Comparison of ENCODE assay signal across 11 cellular contexts in the genomic region with DNA sequence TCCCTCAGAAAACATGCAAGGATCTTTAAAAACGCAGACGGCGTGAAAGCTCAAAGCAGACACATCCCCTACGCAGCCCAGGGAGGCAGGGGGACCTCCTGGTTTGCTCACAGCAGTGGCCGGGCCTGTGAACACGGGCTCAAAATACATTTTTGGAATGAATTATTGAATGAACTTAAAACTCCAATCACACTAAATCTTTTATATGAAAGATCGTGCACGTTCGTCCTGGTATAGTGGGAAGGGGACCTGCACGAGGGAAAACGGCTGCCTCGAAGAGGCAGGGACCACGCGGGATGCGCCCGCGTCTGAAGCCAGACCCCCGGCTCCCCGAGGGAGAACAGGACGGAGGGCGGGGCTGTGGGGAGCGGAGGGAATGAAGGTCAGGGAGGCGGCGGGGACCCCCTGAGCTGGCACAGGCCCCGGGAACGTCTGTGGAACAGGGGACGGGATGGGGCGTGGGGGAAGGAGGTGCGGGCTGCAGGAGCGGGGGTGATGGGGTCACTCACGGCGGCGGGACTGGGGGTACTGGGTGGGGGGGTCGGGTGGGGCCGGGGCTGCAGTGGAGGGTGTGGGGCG. TPM values are rescaled to one million over a fixed set of nuclear protein-coding genes. Genes with fewer than 3 reads are reported as not detected.
A peak's percentile ranks its signal among the peaks of the same experiment; 100 is the strongest.
DNase-seq lines count a peak whose midpoint lies in the region; ATAC-seq and TF ChIP-seq lines count a peak whose summit lies in the region.
"Had no signal": no experiment of that assay in that cellular context is flagged by ENCODE, and none has a peak within 500 bp of the region (broad histone marks: within the 10 kb centered on the region; RNA-seq: fewer than 3 reads in every experiment).

No MANE protein-coding gene starts in this region.

- H3K4me1 ChIP-seq in mesendoderm (ENCODE audit: control insufficient read depth, low read depth, low read length) (no peaks in the 10 kb centered on the region), upper lobe of left lung (peaks cover 7 to 19% (median 10%) of the 10 kb centered on the region in 4 donors)

- peak overlapping the region; percentile 64 for H3K56ac ChIP-seq in mesendoderm (ENCODE audit: low read length)

- H3K79me2 ChIP-seq in mesendoderm (ENCODE audit: control insufficient read depth, insufficient read depth, low read length): no peaks in the 10 kb centered on the region

- ATAC-seq in upper lobe of left lung (ENCODE audit: low FRiP score in 2 of 2): peak in 1 of 2 donors; percentile 16
- no peak for ATAC-seq in GM19324 (IDR thresholded peaks at IDR 0.05; ENCODE audit: low FRiP score, unreplicated experiment)

- H2BK15ac ChIP-seq in mesendoderm (replicated peaks; ENCODE audit: low read depth): no peak overlapping the region

- no peak overlapping the region for H3K9ac ChIP-seq in mesendoderm (ENCODE audit: low read length)

- TF ChIP-seq POLR2A in upper lobe of left lung (IDR thresholded peaks at IDR 0.05): no peak

- no peak overlapping the region for H3K23ac ChIP-seq in mesendoderm (ENCODE audit: low read length)

- H3K9me3 ChIP-seq in upper lobe of left lung: no peaks in the 10 kb centered on the region

- no peak overlapping the region for H3K4me2 ChIP-seq in mesendoderm (ENCODE audit: low read length)

- H4K5ac ChIP-seq in mesendoderm (ENCODE audit: low read length): no peak overlapping the region

- no peak for DNase-seq in activated naive CD4-positive, alpha-beta T cell treated with anti-CD3 and anti-CD28 coated beads, Interleukin-2, amount 10 ng/mL, durations not matched to agents 7 days and 5 days
- DNase-seq in activated naive CD4-positive, alpha-beta T cell (lab: John Stamatoyannopoulos, UW): no peak
- DNase-seq in activated naive CD8-positive, alpha-beta T cell treated with anti-CD3 and anti-CD28 coated beads for 36 hours: no peak
- DNase-seq in mesendoderm: no peak
- no peak for DNase-seq in upper lobe of left lung
- no peak for DNase-seq in COLO668 (lab: John Stamatoyannopoulos, UW; ENCODE audit: unreplicated experiment)
- no peak for DNase-seq in NCI-H1436 (lab: John Stamatoyannopoulos, UW)
- DNase-seq: NCI-H1436 treated with DMSO at 0.1 percent for 48 hours; stimulated activated naive CD4-positive, alpha-beta T cell had no signal

- no peak overlapping the region for H2BK5ac ChIP-seq in mesendoderm (ENCODE audit: low read length)

- H3K4me3 Mint-ChIP-seq in activated naive CD4-positive, alpha-beta T cell treated with anti-CD3 and anti-CD28 coated beads, Interleukin-2, amount 10 ng/mL, durations not matched to agents 7 days and 5 days: peak overlapping the region; percentile 64
- peak overlapping the region; percentile 66 for H3K4me3 Mint-ChIP-seq in activated naive CD8-positive, alpha-beta T cell treated with anti-CD3 and anti-CD28 coated beads for 36 hours

- H3K36me3 ChIP-seq in mesendoderm (ENCODE audit: control insufficient read depth, insufficient read depth, low read length) (no peaks in the 10 kb centered on the region), upper lobe of left lung (no peaks in the 10 kb centered on the region)

- no peaks in the 10 kb centered on the region for H3K9me3 Mint-ChIP-seq in activated naive CD4-positive, alpha-beta T cell treated with anti-CD3 and anti-CD28 coated beads, Interleukin-2, amount 10 ng/mL, durations not matched to agents 7 days and 5 days
- H3K9me3 Mint-ChIP-seq in activated naive CD8-positive, alpha-beta T cell treated with anti-CD3 and anti-CD28 coated beads for 36 hours: no peaks in the 10 kb centered on the region

- H3K4me3 ChIP-seq in mesendoderm (ENCODE audit: low read length) (no peak overlapping the region), upper lobe of left lung (peak overlapping the region in 3 of 4 donors; percentile 53 to 62 (median 62))

- H3K27me3 ChIP-seq in mesendoderm (ENCODE audit: insufficient read depth, low read length, poor library complexity) (peaks cover 9% of the 10 kb centered on the region), upper lobe of left lung (peaks cover 0 to 24% (median 9%) of the 10 kb centered on the region in 4 donors)

- no peak overlapping the region for H2BK120ac ChIP-seq in mesendoderm (ENCODE audit: low read depth, low read length)

- TF ChIP-seq CTCF in upper lobe of left lung (IDR thresholded peaks at IDR 0.05): no peak

- CTCF ChIA-PET in activated naive CD4-positive, alpha-beta T cell treated with anti-CD3 and anti-CD28 coated beads, Interleukin-2, amount 10 ng/mL, durations not matched to agents 7 days and 5 days (lab: Charles Lee): interaction anchor here (0.9 kb wide), 1 partner anchor 21 kb away, joined by 3 read pairs; no protein-coding TSS in a partner anchor

- peaks cover 4% of the 10 kb centered on the region for H3K4me1 Mint-ChIP-seq in activated naive CD4-positive, alpha-beta T cell treated with anti-CD3 and anti-CD28 coated beads, Interleukin-2, amount 10 ng/mL, durations not matched to agents 7 days and 5 days
- H3K4me1 Mint-ChIP-seq in activated naive CD8-positive, alpha-beta T cell treated with anti-CD3 and anti-CD28 coated beads for 36 hours: no peaks in the 10 kb centered on the region

- H3K18ac ChIP-seq in mesendoderm (ENCODE audit: low read length): peak overlapping the region; percentile 83

- H3K4ac ChIP-seq in mesendoderm (ENCODE audit: low read depth, low read length): peak overlapping the region; percentile 81

- peak overlapping the region; percentile 3 for H3K27ac Mint-ChIP-seq in activated naive CD4-positive, alpha-beta T cell treated with anti-CD3 and anti-CD28 coated beads, Interleukin-2, amount 10 ng/mL, durations not matched to agents 7 days and 5 days
- H3K27ac Mint-ChIP-seq in activated naive CD8-positive, alpha-beta T cell treated with anti-CD3 and anti-CD28 coated beads for 36 hours: no peak overlapping the region

- peaks cover 2% of the 10 kb centered on the region for H3K36me3 Mint-ChIP-seq in activated naive CD4-positive, alpha-beta T cell treated with anti-CD3 and anti-CD28 coated beads, Interleukin-2, amount 10 ng/mL, durations not matched to agents 7 days and 5 days
- H3K36me3 Mint-ChIP-seq in activated naive CD8-positive, alpha-beta T cell treated with anti-CD3 and anti-CD28 coated beads for 36 hours: no peaks in the 10 kb centered on the region

- no peaks in the 10 kb centered on the region for H3K79me1 ChIP-seq in mesendoderm (ENCODE audit: low read length)

- H4K8ac ChIP-seq in mesendoderm (ENCODE audit: low read depth, low read length): no peak overlapping the region

- H2AK5ac ChIP-seq in mesendoderm (ENCODE audit: low read length): no peak overlapping the region

- H3K27me3 Mint-ChIP-seq in activated naive CD4-positive, alpha-beta T cell treated with anti-CD3 and anti-CD28 coated beads, Interleukin-2, amount 10 ng/mL, durations not matched to agents 7 days and 5 days: peaks cover 75% of the 10 kb centered on the region
- H3K27me3 Mint-ChIP-seq in activated naive CD8-positive, alpha-beta T cell treated with anti-CD3 and anti-CD28 coated beads for 36 hours: peaks cover 46% of the 10 kb centered on the region

- WGBS in mesendoderm (ENCODE audit: extremely low coverage, insufficient coverage, low lambda C conversion rate): no CpG with 5 or more reads among the region's 36 CpGs
- WGBS in upper lobe of left lung, 2 donors: 13% methylated on average over 30 to 31 of the region's 36 CpGs

- no peak overlapping the region for H3K27ac ChIP-seq in mesendoderm (ENCODE audit: low read depth, low read length)
- no peak overlapping the region for H3K27ac ChIP-seq in upper lobe of left lung

- TF ChIP-seq EP300 in upper lobe of left lung (IDR thresholded peaks at IDR 0.05): no peak

RNA-seq across cellular contexts. Expression of a gene that starts 1.3 kb away (rescaled TPM):
- 1 to 10 TPM in 1 of 2 experiments, under 1 TPM in 1; 0.66 to 1.0 TPM for total RNA-seq in activated naive CD8-positive, alpha-beta T cell treated with anti-CD3 and anti-CD28 coated beads for 36 hours
- 1.1 TPM for polyA plus RNA-seq in mesendoderm (2013, experiment 1 of 2)
- 1.1 TPM for polyA plus RNA-seq in mesendoderm (2013, experiment 2 of 2)
- total RNA-seq in upper lobe of left lung: 10 to 100 TPM in 3 of 6 donors, 1 to 10 TPM in 3; 1.9 to 16.8 (median 7.1) TPM
- total RNA-seq: renal cortical epithelial cell had no signal

RNA-seq across cellular contexts. Expression of a gene that starts 16.4 kb away (rescaled TPM):
- 10 to 100 TPM; 77.8 to 79.4 TPM for total RNA-seq in activated naive CD8-positive, alpha-beta T cell treated with anti-CD3 and anti-CD28 coated beads for 36 hours
- polyA plus RNA-seq in mesendoderm (2013, experiment 1 of 2): 34.7 TPM
- 35.7 TPM for polyA plus RNA-seq in mesendoderm (2013, experiment 2 of 2)
- total RNA-seq in upper lobe of left lung: 10 to 100 TPM; 32.9 to 88.0 (median 56.3) TPM

RNA-seq across cellular contexts. Expression of a gene that starts 31.5 kb away (rescaled TPM):
- total RNA-seq in activated naive CD8-positive, alpha-beta T cell treated with anti-CD3 and anti-CD28 coated beads for 36 hours: 10 to 100 TPM; 20.0 to 20.9 TPM
- 8.4 TPM for polyA plus RNA-seq in mesendoderm (2013, experiment 1 of 2)
- polyA plus RNA-seq in mesendoderm (2013, experiment 2 of 2): 8.9 TPM
- total RNA-seq in upper lobe of left lung: 100 to 1,000 TPM in 1 of 6 donors, 10 to 100 TPM in 5; 23.1 to 102 (median 28.9) TPM
